ENCODE assay signal across 1 cellular context in genomic region chr3:122562923-122563716, GRCh38.
TF ChIP-seq lines count a peak whose summit lies in the region.

No MANE protein-coding gene starts in this region.

TF ChIP-seq in GM12878, 131 proteins besides CTCF, POLR2A, EP300 and RAD21:
- no peak for TF ChIP-seq USF2 (IDR thresholded peaks at IDR 0.05; ENCODE audit: borderline replicate concordance, low read depth, low read length)
- TF ChIP-seq RCOR1 (conservative IDR thresholded peaks at IDR 0.05; ENCODE audit: low read depth, low read length) = no peak
- TF ChIP-seq ZNF687 (IDR thresholded peaks at IDR 0.05) = 0 out of 2 replicates have a peak, but pooled peaks have one; percentile 38
